In genomic region chr6:170305772-170306323, GRCh38 we compare ENCODE assay signal across 8 cellular contexts. TPM values are rescaled to one million over a fixed set of nuclear protein-coding genes. Genes with fewer than 3 reads are reported as not detected.
A peak's percentile ranks its signal among the peaks of the same experiment; 100 is the strongest.
DNase-seq lines count a peak whose midpoint lies in the region; ATAC-seq and TF ChIP-seq lines count a peak whose summit lies in the region.

No MANE protein-coding gene starts in this region.

- H3K27me3 ChIP-seq in right atrium auricular region, result no peaks in the 10 kb centered on the region
- H3K27me3 ChIP-seq in spleen (replicated peaks in 1 of 7), result peaks cover 0 to 10% (median 0%) of the 10 kb centered on the region in 7 donors

- intact Hi-C loops in spleen (cut with DNase I; ENCODE audit: low total_unique reads), result no loop called here

- peak overlapping the region; percentile 94 for H3K4me3 Mint-ChIP-seq in T-helper 17 cell

- DNase-seq in activated T-cell treated with anti-CD3 and anti-CD28 coated beads, Interleukin-2, amount 50 U/mL, for 1 hour, result peak; percentile 36
- DNase-seq in activated T-cell treated with anti-CD3 and anti-CD28 coated beads for 4 hours, result no peak
- no peak for DNase-seq in T-helper 17 cell
- no peak for DNase-seq in right atrium auricular region (ENCODE audit: low spot score)
- DNase-seq in spleen, result no peak
- DNase-seq in SW 1271 (lab: John Stamatoyannopoulos, UW), result no peak
- no peak for DNase-seq in SKM-1 (lab: John Stamatoyannopoulos, UW; ENCODE audit: unreplicated experiment)

- peaks cover 2% of the 10 kb centered on the region for H3K36me3 Mint-ChIP-seq in T-helper 17 cell (ENCODE audit: low read depth)

- ATAC-seq in T-helper 17 cell (no peak), GM21390 (IDR thresholded peaks at IDR 0.05; ENCODE audit: unreplicated experiment) (no peak)

- H3K36me3 ChIP-seq in right atrium auricular region, result no peaks in the 10 kb centered on the region
- H3K36me3 ChIP-seq in spleen, result peaks cover 0 to 3% (median 0%) of the 10 kb centered on the region in 6 donors

- H3K4me3 ChIP-seq in right atrium auricular region, result peak overlapping the region; percentile 72 to 96
- peak overlapping the region; percentile 65 to 91 (median 86) for H3K4me3 ChIP-seq in spleen

- no peak for TF ChIP-seq CTCF in right atrium auricular region (IDR thresholded peaks at IDR 0.05)
- no peak for TF ChIP-seq CTCF in spleen (IDR thresholded peaks at IDR 0.05 in 8 of 11, conservative IDR thresholded peaks at IDR 0.05 in 3 of 11)

- H3K4me1 Mint-ChIP-seq in T-helper 17 cell, result peaks cover 25% of the 10 kb centered on the region

- H3K4me1 ChIP-seq in right atrium auricular region (peaks cover 5 to 38% of the 10 kb centered on the region in 2 donors), spleen (peaks cover 21 to 53% (median 46%) of the 10 kb centered on the region in 6 donors)

- TF ChIP-seq POLR2A in spleen (IDR thresholded peaks at IDR 0.05), result no peak

- peaks cover 21% of the 10 kb centered on the region for H3K27me3 Mint-ChIP-seq in T-helper 17 cell

- H3K9me3 ChIP-seq in T-helper 17 cell (ENCODE audit: control insufficient read depth, low read length, poor library complexity, severe bottlenecking), result no peaks in the 10 kb centered on the region
- no peaks in the 10 kb centered on the region for H3K9me3 ChIP-seq in right atrium auricular region
- H3K9me3 ChIP-seq in spleen, result peaks cover 0 to 6% (median 2%) of the 10 kb centered on the region in 8 donors

- peak overlapping the region; percentile 97 for H3K27ac Mint-ChIP-seq in T-helper 17 cell

- 18 to 20% (median 19%) methylated on average over 31 of the region's 31 CpGs for WGBS in spleen, 5 donors

- peak overlapping the region; percentile 88 to 94 for H3K27ac ChIP-seq in right atrium auricular region
- peak overlapping the region in 6 of 8 donors; percentile 36 to 95 (median 92) for H3K27ac ChIP-seq in spleen

RNA-seq across cellular contexts. Expression of gene FAM120B, which starts 0.7 kb away (rescaled TPM):
- 10 to 100 TPM; 25.1 to 28.1 TPM for total RNA-seq in T-helper 17 cell
- 10 to 100 TPM; 14.7 to 18.6 TPM for total RNA-seq in right atrium auricular region
- total RNA-seq in spleen, result 10 to 100 TPM; 24.8 to 41.2 (median 27.4) TPM
- polyA plus RNA-seq in spleen, result 1 to 10 TPM; 7.6 to 8.7 (median 8.5) TPM

RNA-seq across cellular contexts. Expression of gene DLL1, which starts 15.0 kb away (rescaled TPM):
- total RNA-seq in T-helper 17 cell, result 1 to 10 TPM; 1.3 to 2.7 TPM
- 10 to 100 TPM; 11.2 to 22.0 TPM for total RNA-seq in right atrium auricular region
- total RNA-seq in spleen, result 100 to 1,000 TPM in 2 of 7 donors, 10 to 100 TPM in 5; 34.7 to 119 (median 79.8) TPM
- 10 to 100 TPM; 12.6 to 30.3 (median 15.0) TPM for polyA plus RNA-seq in spleen
